8 cellular contexts compared by ENCODE assay signal in genomic region chr7:816300-816750, GRCh38. TPM values are rescaled to one million over a fixed set of nuclear protein-coding genes. Genes with fewer than 3 reads are reported as not detected.
DNase-seq lines count a peak whose midpoint lies in the region; ATAC-seq lines count a peak whose summit lies in the region.

No MANE protein-coding gene starts in this region.

- peak; percentile 83 for ATAC-seq in GM21360 (IDR thresholded peaks at IDR 0.05; ENCODE audit: unreplicated experiment)

- DNase-seq in COLO668 (lab: John Stamatoyannopoulos, UW; ENCODE audit: unreplicated experiment), result peak; percentile 100
- DNase-seq in HT-29 (ENCODE audit: low spot score), result peak; percentile 99
- peak; percentile 59 for DNase-seq in NK-92 (lab: John Stamatoyannopoulos, UW; ENCODE audit: unreplicated experiment)
- peak; percentile 89 to 96 for DNase-seq in activated CD8-positive, alpha-beta memory T cell treated with anti-CD3 and anti-CD28 coated beads for 1 hour (ENCODE audit: extremely low read depth in 1 of 2, low read depth in 1 of 2)
- peak; percentile 98 for DNase-seq in ecto neural progenitor cell (ENCODE audit: low spot score)
- DNase-seq in medulla oblongata (ENCODE audit: extremely low spot score), result peak; percentile 99
- peak; percentile 90 for DNase-seq in stimulated activated CD8-positive, alpha-beta memory T cell treated with anti-CD3 and anti-CD28 coated beads, Interleukin-12 subunit alpha, Interleukin-12 subunit beta, amount 100 ng/mL, for 24 hours (ENCODE audit: extremely low read depth)

RNA-seq across cellular contexts. Expression of gene SUN1, which starts 16.0 kb away (rescaled TPM):
- total RNA-seq in HT-29 (2014; rRNA removed; shearing (Covaris generic)), result 145 and 200 TPM in 2 replicates

Comparison
In these comparisons a context has a peak if more than half of its experiments do, and no peak if none do; other contexts are left out.
1. Peak in every context shown above with its lines: DNase-seq and ATAC-seq.